Comparison of ENCODE assay signal across 2 cellular contexts in the genomic region with DNA sequence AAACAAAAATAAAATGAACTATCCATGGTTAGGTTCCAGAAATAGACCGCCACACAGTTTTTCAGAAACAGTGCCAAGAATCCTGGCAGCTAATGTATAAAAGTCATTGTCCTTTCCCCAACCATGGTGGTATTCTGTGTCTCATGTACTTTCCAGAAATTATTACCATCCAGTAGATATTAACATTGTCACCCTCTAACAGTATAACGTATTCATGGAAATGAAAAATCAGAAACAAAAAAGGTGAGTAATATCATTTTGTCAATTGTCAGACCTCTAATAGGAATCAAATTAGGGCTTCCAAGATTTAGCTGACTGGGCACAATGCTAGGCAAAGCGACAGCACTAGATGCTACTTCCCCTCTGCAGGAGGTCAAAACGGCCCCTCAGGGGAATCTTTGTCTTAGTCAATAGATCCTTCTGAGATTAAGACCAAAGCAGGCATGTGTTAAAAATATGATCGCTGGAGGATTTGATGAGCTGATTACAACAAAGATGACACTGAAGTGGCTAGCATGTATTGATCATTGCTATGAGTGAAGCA.
A peak's percentile ranks its signal among the peaks of the same experiment; 100 is the strongest.
TF ChIP-seq lines count a peak whose summit lies in the region.

No MANE protein-coding gene starts in this region.

TF ChIP-seq in A549, 52 proteins besides CTCF, POLR2A, EP300 and RAD21:
- TF ChIP-seq, protein P1, sequence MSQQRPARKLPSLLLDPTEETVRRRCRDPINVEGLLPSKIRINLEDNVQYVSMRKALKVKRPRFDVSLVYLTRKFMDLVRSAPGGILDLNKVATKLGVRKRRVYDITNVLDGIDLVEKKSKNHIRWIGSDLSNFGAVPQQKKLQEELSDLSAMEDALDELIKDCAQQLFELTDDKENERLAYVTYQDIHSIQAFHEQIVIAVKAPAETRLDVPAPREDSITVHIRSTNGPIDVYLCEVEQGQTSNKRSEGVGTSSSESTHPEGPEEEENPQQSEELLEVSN (IDR thresholded peaks at IDR 0.05; ENCODE audit: borderline replicate concordance, low read depth), result no peak
- TF ChIP-seq, protein P2, sequence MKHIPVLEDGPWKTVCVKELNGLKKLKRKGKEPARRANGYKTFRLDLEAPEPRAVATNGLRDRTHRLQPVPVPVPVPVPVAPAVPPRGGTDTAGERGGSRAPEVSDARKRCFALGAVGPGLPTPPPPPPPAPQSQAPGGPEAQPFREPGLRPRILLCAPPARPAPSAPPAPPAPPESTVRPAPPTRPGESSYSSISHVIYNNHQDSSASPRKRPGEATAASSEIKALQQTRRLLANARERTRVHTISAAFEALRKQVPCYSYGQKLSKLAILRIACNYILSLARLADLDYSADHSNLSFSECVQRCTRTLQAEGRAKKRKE (CRISPR knock-in tag; IDR thresholded peaks at IDR 0.05; ENCODE audit: low read depth), result no peak
- TF ChIP-seq MAFK (IDR thresholded peaks at IDR 0.05; ENCODE audit: partially characterized antibody) (peak; percentile 67), CBX2 (IDR thresholded peaks at IDR 0.05; ENCODE audit: borderline replicate concordance, low read depth) (no peak)

TF ChIP-seq in K562, 482 proteins besides CTCF, POLR2A, EP300 and RAD21:
- no peak for TF ChIP-seq IFI16 (CRISPR knock-in tag; IDR thresholded peaks at IDR 0.05)
- TF ChIP-seq ZNF316 (IDR thresholded peaks at IDR 0.05), result peak; percentile 86
- no peak for TF ChIP-seq KLF10 (CRISPR knock-in tag; IDR thresholded peaks at IDR 0.05)
- TF ChIP-seq, protein P3, sequence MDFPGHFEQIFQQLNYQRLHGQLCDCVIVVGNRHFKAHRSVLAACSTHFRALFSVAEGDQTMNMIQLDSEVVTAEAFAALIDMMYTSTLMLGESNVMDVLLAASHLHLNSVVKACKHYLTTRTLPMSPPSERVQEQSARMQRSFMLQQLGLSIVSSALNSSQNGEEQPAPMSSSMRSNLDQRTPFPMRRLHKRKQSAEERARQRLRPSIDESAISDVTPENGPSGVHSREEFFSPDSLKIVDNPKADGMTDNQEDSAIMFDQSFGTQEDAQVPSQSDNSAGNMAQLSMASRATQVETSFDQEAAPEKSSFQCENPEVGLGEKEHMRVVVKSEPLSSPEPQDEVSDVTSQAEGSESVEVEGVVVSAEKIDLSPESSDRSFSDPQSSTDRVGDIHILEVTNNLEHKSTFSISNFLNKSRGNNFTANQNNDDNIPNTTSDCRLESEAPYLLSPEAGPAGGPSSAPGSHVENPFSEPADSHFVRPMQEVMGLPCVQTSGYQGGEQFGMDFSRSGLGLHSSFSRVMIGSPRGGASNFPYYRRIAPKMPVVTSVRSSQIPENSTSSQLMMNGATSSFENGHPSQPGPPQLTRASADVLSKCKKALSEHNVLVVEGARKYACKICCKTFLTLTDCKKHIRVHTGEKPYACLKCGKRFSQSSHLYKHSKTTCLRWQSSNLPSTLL (IDR thresholded peaks at IDR 0.05), result no peak
- TF ChIP-seq FOXK2 (conservative IDR thresholded peaks at IDR 0.05 in 1 of 2, IDR thresholded peaks at IDR 0.05 in 1 of 2; ENCODE audit: low read depth in 2 of 2), result no peak
- TF ChIP-seq MAFF (IDR thresholded peaks at IDR 0.05; ENCODE audit: low read length), result peak; percentile 80
- no peak for TF ChIP-seq ZC3H4 (CRISPR knock-in tag; IDR thresholded peaks at IDR 0.05; ENCODE audit: borderline replicate concordance)
- no peak for TF ChIP-seq CREBBP (IDR thresholded peaks at IDR 0.05; ENCODE audit: low read depth, low read length)
- peak; percentile 84 for TF ChIP-seq MAFG (tag; conservative IDR thresholded peaks at IDR 0.05)
- peak; percentile 82 for TF ChIP-seq MAFK (IDR thresholded peaks at IDR 0.05; ENCODE audit: low read length)
- TF ChIP-seq C11orf30 (IDR thresholded peaks at IDR 0.05; ENCODE audit: low read depth), result peak; percentile 81
- TF ChIP-seq NEUROD1 (IDR thresholded peaks at IDR 0.05; ENCODE audit: borderline replicate concordance, low read depth, low read length, partially characterized antibody), result no peak
- TF ChIP-seq MTF1 (CRISPR knock-in tag; IDR thresholded peaks at IDR 0.05; ENCODE audit: borderline replicate concordance), result no peak
